Comparison of ENCODE assay signal across 1 cellular context in the genomic region with DNA sequence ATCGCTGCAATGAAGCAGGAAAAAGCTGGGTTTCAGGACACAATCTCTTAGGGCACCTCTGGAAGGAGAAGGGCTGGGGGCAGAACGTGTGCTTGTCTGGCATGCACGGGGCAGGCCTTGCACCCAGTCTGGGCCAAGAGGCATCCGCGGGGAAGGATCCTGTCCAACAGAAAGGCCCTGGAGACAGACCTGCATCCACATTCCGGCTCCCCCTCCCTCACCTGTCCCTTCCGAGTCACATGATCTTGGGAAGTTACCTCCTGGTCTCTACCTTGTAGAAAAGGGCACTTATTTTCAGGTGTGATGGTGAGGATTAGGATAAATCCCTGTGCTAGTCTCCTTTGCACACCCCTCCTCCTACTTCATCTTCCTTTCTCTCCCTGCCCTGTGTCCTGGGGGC.
TF ChIP-seq lines count a peak whose summit lies in the region.

No MANE protein-coding gene starts in this region.

TF ChIP-seq in HepG2, 621 proteins besides CTCF, POLR2A, EP300 and RAD21 (continued from another document):
- no peak for TF ChIP-seq ZNF414 (CRISPR knock-in tag; IDR thresholded peaks at IDR 0.05)
- no peak for TF ChIP-seq KAT8 (CRISPR knock-in tag; IDR thresholded peaks at IDR 0.05)
